In genomic region chr19:42053037-42053935, GRCh38 we compare ENCODE assay signal across 24 cellular contexts. TPM values are rescaled to one million over a fixed set of nuclear protein-coding genes. Genes with fewer than 3 reads are reported as not detected.
"Had no signal": no experiment of that assay in that cellular context is flagged by ENCODE, and none has a peak within 500 bp of the region (broad histone marks: within the 10 kb centered on the region; RNA-seq: fewer than 3 reads in every experiment).

No MANE protein-coding gene starts in this region.

- H3K4me2 ChIP-seq: hepatocyte had no signal

- H3K9me3 ChIP-seq: body of pancreas, gastroesophageal sphincter, left ventricle myocardium inferior, right atrium auricular region, upper lobe of left lung had no signal

- H3K36me3 ChIP-seq: left ventricle myocardium inferior, right atrium auricular region, upper lobe of left lung had no signal

- H3K9me3 Mint-ChIP-seq: activated B cell treated with CpG ODN at 0.5 μM for 24 hours; activated CD8-positive, alpha-beta T cell treated with anti-CD3 and anti-CD28 coated beads for 36 hours; activated T-cell treated with anti-CD3 and anti-CD28 coated beads, Interleukin-2, amount 50 U/mL, for 4 hours; central memory CD8-positive, alpha-beta T cell; natural killer cell; stimulated activated naive CD8-positive, alpha-beta T cell treated with anti-CD3 and anti-CD28 coated beads, Interleukin-15, Interleukin-2, amounts not matched to agents 100 ng/mL and 50 ng/mL, for 24 hours had no signal

- H3K36me3 Mint-ChIP-seq: activated naive CD8-positive, alpha-beta T cell; natural killer cell had no signal

- H2AFZ ChIP-seq: hepatocyte had no signal

- FAIRE-seq: endothelial cell of umbilical vein, kidney had no signal

- H3K4me1 ChIP-seq: body of pancreas, gastroesophageal sphincter had no signal

- H3K27me3 ChIP-seq: body of pancreas, gastroesophageal sphincter, hepatocyte, right atrium auricular region, upper lobe of left lung had no signal

- H3K27me3 Mint-ChIP-seq: activated B cell treated with CpG ODN at 0.5 μM for 24 hours; activated CD8-positive, alpha-beta T cell treated with anti-CD3 and anti-CD28 coated beads for 36 hours; activated naive CD8-positive, alpha-beta T cell; central memory CD8-positive, alpha-beta T cell; stimulated activated naive CD8-positive, alpha-beta T cell treated with anti-CD3 and anti-CD28 coated beads, Interleukin-15, Interleukin-2, amounts not matched to agents 100 ng/mL and 50 ng/mL, for 24 hours had no signal

- DNase-seq: activated B cell treated with CpG ODN at 0.5 μM for 24 hours; activated CD4-positive, alpha-beta T cell treated with anti-CD3 and anti-CD28 coated beads for 48 hours; activated CD8-positive, alpha-beta T cell treated with anti-CD3 and anti-CD28 coated beads for 36 hours; activated gamma-delta T cell treated with Interleukin-2 at 50 U/mL for 16 hours; activated T-cell treated with anti-CD3 and anti-CD28 coated beads, Interleukin-2, amount 50 U/mL, for 4 hours; amniotic stem cell; body of pancreas; kidney; left ventricle myocardium inferior; mesendoderm; natural killer cell; stimulated activated CD4-positive, alpha-beta T cell treated with anti-CD3 and anti-CD28 coated beads, Interleukin-4, amount 100 ng/mL, for 24 hours; stimulated activated CD8-positive, alpha-beta memory T cell treated with anti-CD3 and anti-CD28 coated beads, Interleukin-4, amount 100 ng/mL, for 48 hours; T-helper 17 cell had no signal

- ATAC-seq: activated CD8-positive, alpha-beta T cell treated with anti-CD3 and anti-CD28 coated beads for 36 hours; activated T-cell treated with anti-CD3 and anti-CD28 coated beads, Interleukin-2, amount 50 U/mL, for 4 hours; body of pancreas; gastroesophageal sphincter; natural killer cell; T-helper 17 cell had no signal

- H3K79me2 ChIP-seq: hepatocyte had no signal

- H3K27ac Mint-ChIP-seq: activated B cell treated with CpG ODN at 0.5 μM for 24 hours; activated CD8-positive, alpha-beta T cell treated with anti-CD3 and anti-CD28 coated beads for 36 hours; activated naive CD8-positive, alpha-beta T cell; natural killer cell; stimulated activated naive CD8-positive, alpha-beta T cell treated with anti-CD3 and anti-CD28 coated beads, Interleukin-15, Interleukin-2, amounts not matched to agents 100 ng/mL and 50 ng/mL, for 24 hours; T-helper 17 cell had no signal

- H3K27ac ChIP-seq: body of pancreas, coronary artery, gastroesophageal sphincter, hepatocyte, right atrium auricular region, upper lobe of left lung had no signal

- H3K4me3 ChIP-seq: body of pancreas, coronary artery, gastroesophageal sphincter, hepatocyte, left ventricle myocardium inferior, right atrium auricular region, skin epidermis, upper lobe of left lung had no signal

- H3K4me3 Mint-ChIP-seq: activated B cell treated with CpG ODN at 0.5 μM for 24 hours; activated CD8-positive, alpha-beta T cell treated with anti-CD3 and anti-CD28 coated beads for 36 hours; activated naive CD8-positive, alpha-beta T cell; activated T-cell treated with anti-CD3 and anti-CD28 coated beads, Interleukin-2, amount 50 U/mL, for 4 hours; central memory CD8-positive, alpha-beta T cell; natural killer cell; stimulated activated naive CD8-positive, alpha-beta T cell treated with anti-CD3 and anti-CD28 coated beads, Interleukin-15, Interleukin-2, amounts not matched to agents 100 ng/mL and 50 ng/mL, for 24 hours; T-helper 17 cell had no signal

RNA-seq across cellular contexts. Expression of gene ATP1A3, which starts 59.3 kb away (rescaled TPM):
- total RNA-seq: kidney had no signal
- polyA plus RNA-seq: endothelial cell of umbilical vein had no signal
